In the genomic region with DNA sequence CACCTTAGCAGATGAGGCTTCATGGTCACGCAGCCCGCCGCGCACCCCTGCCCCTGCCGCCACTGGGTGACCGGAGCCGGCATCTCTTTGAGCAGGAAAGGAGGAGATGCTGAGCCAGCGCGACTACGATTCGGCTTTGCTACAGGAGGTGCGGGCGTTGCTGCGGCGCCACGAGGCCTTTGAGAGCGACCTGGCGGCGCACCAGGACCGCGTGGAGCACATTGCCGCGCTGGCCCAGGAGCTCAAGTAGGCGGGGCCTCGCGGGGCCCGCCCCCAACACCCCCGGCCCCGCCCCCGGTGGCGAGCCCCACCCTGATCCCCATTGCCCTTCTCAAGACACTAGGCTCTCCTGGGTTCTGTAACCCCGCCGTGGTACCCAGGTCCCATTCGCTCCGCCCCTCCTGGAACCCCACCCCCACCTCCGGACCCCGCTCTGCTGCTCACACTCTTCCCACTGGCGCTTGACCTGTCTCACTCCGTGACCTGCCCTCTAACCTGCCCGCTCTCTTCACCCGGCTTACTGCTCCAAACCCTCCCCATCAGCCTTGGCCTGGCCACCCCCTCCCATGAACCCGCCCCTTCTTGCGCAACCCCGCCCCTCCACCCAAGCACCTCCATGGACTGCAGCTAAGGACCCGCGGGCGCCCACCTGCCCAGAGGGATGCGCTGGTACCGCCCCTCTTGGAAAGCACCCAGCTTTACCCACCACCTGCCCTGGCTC, we compare ENCODE assay signal across 11 cellular contexts. TPM values are rescaled to one million over a fixed set of nuclear protein-coding genes. Genes with fewer than 3 reads are reported as not detected.
DNase-seq lines count a peak whose midpoint lies in the region; FAIRE-seq and TF ChIP-seq lines count a peak whose summit lies in the region.
"Had no signal": no experiment of that assay in that cellular context is flagged by ENCODE, and none has a peak within 500 bp of the region (broad histone marks: within the 10 kb centered on the region; RNA-seq: fewer than 3 reads in every experiment).

No MANE protein-coding gene starts in this region.

- H3K4me1 ChIP-seq in kidney (ENCODE audit: control insufficient read depth in 1 of 2, insufficient read depth in 1 of 2, low read depth in 1 of 2, low read length in 2 of 2): peaks cover 0 to 4% of the 10 kb centered on the region in 2 donors

- H3K27ac ChIP-seq in kidney (ENCODE audit: low read depth in 2 of 2, low read length in 2 of 2): no peak overlapping the region
- H3K27ac ChIP-seq: hepatocyte had no signal

- intact Hi-C loops in kidney (cut with DNase I): no loop called here

- FAIRE-seq in kidney (lab: Jason Lieb, UNC): no peak

- TF ChIP-seq CTCF in fibroblast of the aortic adventitia (IDR thresholded peaks at IDR 0.05; ENCODE audit: insufficient read depth, low read length) (no peak), kidney (IDR thresholded peaks at IDR 0.05; ENCODE audit: borderline replicate concordance, extremely low read depth, insufficient read depth) (no peak)

- H3K4me3 ChIP-seq in H7 (ENCODE audit: insufficient read depth, low read depth, low read length) (no peak overlapping the region), fibroblast of the aortic adventitia (ENCODE audit: low read depth, low read length) (no peak overlapping the region), kidney (ENCODE audit: low read length in 2 of 2) (no peak overlapping the region)
- H3K4me3 ChIP-seq: hepatocyte had no signal

- H3K27me3 ChIP-seq in H7 (ENCODE audit: control insufficient read depth, insufficient read depth, low read length): no peaks in the 10 kb centered on the region
- H3K27me3 ChIP-seq: hepatocyte had no signal

- no peak overlapping the region for H3K9ac ChIP-seq in kidney (ENCODE audit: low read length in 2 of 2)

- H3K36me3 ChIP-seq in H7 (replicated peaks; ENCODE audit: control insufficient read depth, insufficient read depth, low read length): peaks cover 22% of the 10 kb centered on the region
- H3K36me3 ChIP-seq in kidney (ENCODE audit: control insufficient read depth in 1 of 2, insufficient read depth in 2 of 2, low read length in 2 of 2): peaks cover 0 to 2% of the 10 kb centered on the region in 2 donors

- H3K9me3 ChIP-seq in kidney (ENCODE audit: control insufficient read depth in 1 of 2, low read length in 2 of 2): no peaks in the 10 kb centered on the region

- DNase-seq in H7: peak; percentile 96
- peak; percentile 68 for DNase-seq in activated CD8-positive, alpha-beta memory T cell treated with anti-CD3 and anti-CD28 coated beads for 24 hours
- DNase-seq in fibroblast of the aortic adventitia (ENCODE audit: low read depth): peak; percentile 14
- peak; percentile 46 for DNase-seq in stimulated activated CD4-positive, alpha-beta T cell treated with anti-CD3 and anti-CD28 coated beads, Interleukin-4, amount 100 ng/mL, for 1 hour
- DNase-seq in HPDE6-E6E7 (ENCODE audit: extremely low spot score): no peak
- DNase-seq in NCI-H1092 (lab: John Stamatoyannopoulos, UW): no peak
- DNase-seq in SIG-M5 (lab: John Stamatoyannopoulos, UW): no peak
- no peak for DNase-seq in kidney
- DNase-seq: NCI-H2227 treated with DMSO at 0.1 percent for 48 hours had no signal

RNA-seq across cellular contexts. Expression of a gene that starts 9.1 kb away (rescaled TPM):
- 4.8 and 5.1 TPM in 2 replicates for total RNA-seq in H7 (2014; rRNA removed; shearing (Covaris generic))
- total RNA-seq in fibroblast of the aortic adventitia (ENCODE audit: low replicate concordance): 35.0 and 47.1 TPM in 2 replicates
- 58.0 TPM for total RNA-seq in kidney
- 80.4 TPM for polyA plus RNA-seq in kidney (ENCODE audit: insufficient read depth, low read depth, low replicate concordance)

RNA-seq across cellular contexts. Expression of a gene that starts 12.6 kb away (rescaled TPM):
- total RNA-seq in H7 (2014; rRNA removed; shearing (Covaris generic)): 36.9 and 68.8 TPM in 2 replicates
- total RNA-seq in fibroblast of the aortic adventitia (ENCODE audit: low replicate concordance) (not detected in 2 replicates), kidney (0.16 TPM)
- polyA plus RNA-seq in kidney (ENCODE audit: insufficient read depth, low read depth, low replicate concordance): not detected
- total RNA-seq: hepatocyte, temporal lobe had no signal

RNA-seq across cellular contexts. Expression of a gene that starts 13.5 kb away (rescaled TPM):
- total RNA-seq in H7 (2014; rRNA removed; shearing (Covaris generic)): 14.8 and 25.8 TPM in 2 replicates
- 8.6 and 11.0 TPM in 2 replicates for total RNA-seq in fibroblast of the aortic adventitia (ENCODE audit: low replicate concordance)
- total RNA-seq in kidney: 18.7 TPM
- polyA plus RNA-seq in kidney (ENCODE audit: insufficient read depth, low read depth, low replicate concordance): 13.2 TPM

RNA-seq across cellular contexts. Expression of a gene that starts 33.6 kb away (rescaled TPM):
- 0.52 and 0.67 TPM in 2 replicates for total RNA-seq in H7 (2014; rRNA removed; shearing (Covaris generic))
- total RNA-seq in fibroblast of the aortic adventitia (ENCODE audit: low replicate concordance): 0.45 and 1.1 TPM in 2 replicates
- 1.0 TPM for total RNA-seq in kidney
- polyA plus RNA-seq in kidney (ENCODE audit: insufficient read depth, low read depth, low replicate concordance): 0.13 TPM
- polyA plus RNA-seq: hepatocyte had no signal

RNA-seq across cellular contexts. Expression of a gene that starts 33.7 kb away (rescaled TPM):
- total RNA-seq in H7 (2014; rRNA removed; shearing (Covaris generic)): 47.6 and 53.7 TPM in 2 replicates
- 28.3 and 54.4 TPM in 2 replicates for total RNA-seq in fibroblast of the aortic adventitia (ENCODE audit: low replicate concordance)
- total RNA-seq in kidney: 40.7 TPM
- polyA plus RNA-seq in kidney (ENCODE audit: insufficient read depth, low read depth, low replicate concordance): 78.7 TPM

Comparison
In these comparisons a context has a peak if more than half of its experiments do, and no peak if none do; other contexts are left out.
1. DNase-seq: peak in H7 (single experiment), activated CD8-positive, alpha-beta memory T cell treated with anti-CD3 and anti-CD28 coated beads for 24 hours (single experiment), fibroblast of the aortic adventitia (single experiment) and stimulated activated CD4-positive, alpha-beta T cell treated with anti-CD3 and anti-CD28 coated beads, Interleukin-4, amount 100 ng/mL, for 1 hour (single experiment); none in HPDE6-E6E7 (single experiment), NCI-H1092 (single experiment), SIG-M5 (single experiment) and kidney (single experiment).
2. RNA of a gene that starts 12.6 kb away (total RNA-seq): 36.9 to 68.8 TPM in H7; 0.16 TPM in kidney (single experiment) and not detected in fibroblast of the aortic adventitia; every median in the first group is over 10 times any median in the second.